ENCODE assay signal across 21 cellular contexts in genomic region chr3:42680256-42680655, GRCh38. TPM values are rescaled to one million over a fixed set of nuclear protein-coding genes. Genes with fewer than 3 reads are reported as not detected.
A peak's percentile ranks its signal among the peaks of the same experiment; 100 is the strongest.
DNase-seq lines count a peak whose midpoint lies in the region; ATAC-seq and TF ChIP-seq lines count a peak whose summit lies in the region.
"Had no signal": no experiment of that assay in that cellular context is flagged by ENCODE, and none has a peak within 500 bp of the region (broad histone marks: within the 10 kb centered on the region; RNA-seq: fewer than 3 reads in every experiment).

No MANE protein-coding gene starts in this region.

- no peak overlapping the region for H2AK9ac ChIP-seq in IMR-90 (replicated peaks; ENCODE audit: low read depth, low read length, poor library complexity)

- H4K5ac ChIP-seq in IMR-90 (ENCODE audit: low read depth, low read length), result no peak overlapping the region

- no peaks in the 10 kb centered on the region for H4K20me1 ChIP-seq in IMR-90 (ENCODE audit: insufficient read depth, low read length)

- no peak overlapping the region for H3K14ac ChIP-seq in IMR-90 (replicated peaks; ENCODE audit: low read depth, low read length)

- H3K27ac ChIP-seq in IMR-90 (ENCODE audit: insufficient read depth, low read length), result no peak overlapping the region
- H3K27ac ChIP-seq in gastrocnemius medialis, result peak overlapping the region in 3 of 4 donors; percentile 11 to 100 (median 96)
- H3K27ac ChIP-seq: ovary, right lobe of liver, uterus had no signal

- no peak overlapping the region for H2BK5ac ChIP-seq in IMR-90 (ENCODE audit: low read depth, low read length, poor library complexity, severe bottlenecking)

- no peak overlapping the region for H2BK15ac ChIP-seq in IMR-90 (ENCODE audit: low read depth, low read length)

- DNase-seq in ELR (ENCODE audit: low read depth) (peak; percentile 54), IMR-90 (peak; percentile 58), epithelial cell of esophagus (ENCODE audit: low read depth) (peak; percentile 23), gastrocnemius medialis (no peak), NCI-H146 (lab: John Stamatoyannopoulos, UW) (no peak), cerebellar nuclear complex (lab: John Stamatoyannopoulos, UW) (no peak), DMS153 (lab: John Stamatoyannopoulos, UW) (no peak)
- DNase-seq: CD4-positive, alpha-beta memory T cell; effector CD8-positive, alpha-beta T cell; kidney glomerular epithelial cell; naive B cell; NCI-H1436 treated with DMSO at 0.1 percent for 48 hours; NCI-H524; NK-92 treated with Interleukin-12 subunit alpha and Interleukin-12 subunit beta, amount 100 ng/mL, for 24 hours; T-cell; uterus had no signal

- H3K9me3 ChIP-seq in IMR-90 (ENCODE audit: control insufficient read depth, insufficient read depth, low read length) (no peaks in the 10 kb centered on the region; the same call in 1 of the 2 replicates), gastrocnemius medialis (no peaks in the 10 kb centered on the region)
- H3K9me3 ChIP-seq: ovary, right lobe of liver, uterus had no signal

- H3K23ac ChIP-seq in IMR-90 (ENCODE audit: low read depth, low read length), result no peak overlapping the region

- in situ Hi-C loops in IMR-90 (cut with MboI; ENCODE audit: low sequenced_read_pairs), result no loop called here
- in situ Hi-C loops in gastrocnemius medialis (cut with MboI; ENCODE audit: low sequenced_read_pairs in 4 of 4), result no loop called here

- ATAC-seq in IMR-90 (ENCODE audit: low read depth), result no peak
- ATAC-seq in gastrocnemius medialis, result no peak
- ATAC-seq: right lobe of liver, T-cell had no signal

- H3K27me3 ChIP-seq in IMR-90 (ENCODE audit: control insufficient read depth, insufficient read depth, low read length), result peaks cover 2% of the 10 kb centered on the region; the same call in 1 of the 2 replicates
- H3K27me3 ChIP-seq in gastrocnemius medialis, result no peaks in the 10 kb centered on the region
- H3K27me3 ChIP-seq: ovary, right lobe of liver, uterus had no signal

- H4K91ac ChIP-seq in IMR-90 (ENCODE audit: insufficient read depth, low read depth, low read length), result no peak overlapping the region

- H3K56ac ChIP-seq in IMR-90 (ENCODE audit: extremely low read depth, insufficient read depth, low read length), result no peak overlapping the region

- no peak for TF ChIP-seq POLR2A in IMR-90 (IDR thresholded peaks at IDR 0.05; ENCODE audit: low read depth, low read length)
- no peak for TF ChIP-seq POLR2A in gastrocnemius medialis (IDR thresholded peaks at IDR 0.05)

- no peak overlapping the region for H3K18ac ChIP-seq in IMR-90 (ENCODE audit: low read depth, low read length)

- H3K4me1 ChIP-seq in IMR-90 (ENCODE audit: control insufficient read depth, insufficient read depth, low read length) (peaks cover 5% of the 10 kb centered on the region), gastrocnemius medialis (peaks cover 20 to 22% of the 10 kb centered on the region in 2 donors)
- H3K4me1 ChIP-seq: right lobe of liver had no signal

- H3K4me2 ChIP-seq in IMR-90 (ENCODE audit: low read depth, low read length), result no peak overlapping the region

- intact Hi-C loops in IMR-90 (cut with micrococcal nuclease), result no loop called here
- intact Hi-C loops in gastrocnemius medialis (cut with DNase I; ENCODE audit: low total_unique reads), result no loop called here

- H2AFZ ChIP-seq in IMR-90 (replicated peaks; ENCODE audit: low read length, poor library complexity), result no peak overlapping the region

- H3K4me3 ChIP-seq in IMR-90 (ENCODE audit: insufficient read depth, low read depth, low read length) (no peak overlapping the region), epithelial cell of esophagus (ENCODE audit: low read length) (no peak overlapping the region), gastrocnemius medialis (no peak overlapping the region)
- H3K4me3 ChIP-seq: ovary, right lobe of liver, uterus had no signal

- no peak overlapping the region for H3K4ac ChIP-seq in IMR-90 (ENCODE audit: low read depth, low read length)

- TF ChIP-seq CTCF in IMR-90 (conservative IDR thresholded peaks at IDR 0.05; ENCODE audit: low read depth, low read length) (no peak), epithelial cell of esophagus (IDR thresholded peaks at IDR 0.05; ENCODE audit: insufficient read depth, low read depth, low read length, missing control alignments) (no peak), gastrocnemius medialis (IDR thresholded peaks at IDR 0.05 in 4 of 5, conservative IDR thresholded peaks at IDR 0.05 in 1 of 5) (no peak)

- H3K36me3 ChIP-seq in IMR-90 (ENCODE audit: control insufficient read depth, insufficient read depth, low read length) (no peaks in the 10 kb centered on the region), gastrocnemius medialis (no peaks in the 10 kb centered on the region)
- H3K36me3 ChIP-seq: ovary, right lobe of liver, uterus had no signal

- no peak overlapping the region for H2BK120ac ChIP-seq in IMR-90 (ENCODE audit: low read depth, low read length)

- no peak overlapping the region for H2AK5ac ChIP-seq in IMR-90 (ENCODE audit: low read depth, low read length)

- dilution Hi-C loops in IMR-90 (cut with HindIII; ENCODE audit: low sequenced_read_pairs, unreplicated experiment), result no loop called here

- no peak overlapping the region for H2BK20ac ChIP-seq in IMR-90 (ENCODE audit: low read depth, low read length)

- WGBS in IMR-90 (ENCODE audit: extremely low coverage in 2 of 2, insufficient read length in 1 of 2), 2 experiments, result no CpG with 5 or more reads among the region's 1 CpG

- no peaks in the 10 kb centered on the region for H3K79me1 ChIP-seq in IMR-90 (ENCODE audit: low read depth in 1 of 2, low read length in 2 of 2)

- H3K9ac ChIP-seq in IMR-90 (ENCODE audit: low read depth, low read length), result no peak overlapping the region

- CTCF ChIA-PET in IMR-90 (lab: Yijun Ruan, JAX), result no interaction called here

- TF ChIP-seq RAD21 in IMR-90 (IDR thresholded peaks at IDR 0.05; ENCODE audit: low read length), result no peak

- POLR2A ChIA-PET in IMR-90 (lab: Charles Lee; ENCODE audit: unreplicated experiment), result no interaction called here

- peaks cover 3% of the 10 kb centered on the region for H3K9me1 ChIP-seq in IMR-90 (ENCODE audit: insufficient read depth, low read length)

- BruUV-seq in IMR-90 (replicated peaks; lab: Mats Ljungman, UMichigan), result no TSS peak

- no peak overlapping the region for H4K8ac ChIP-seq in IMR-90 (ENCODE audit: low read depth in 2 of 2, low read length in 2 of 2)

TF ChIP-seq in IMR-90, 13 proteins besides CTCF, POLR2A, EP300 and RAD21:
- TF ChIP-seq MAZ (IDR thresholded peaks at IDR 0.05; ENCODE audit: borderline replicate concordance, low read depth, low read length) (no peak), FOS (IDR thresholded peaks at IDR 0.05; ENCODE audit: low read depth, low read length) (no peak), MXI1 (IDR thresholded peaks at IDR 0.05; ENCODE audit: borderline replicate concordance, low read depth, low read length) (no peak), RCOR1 (IDR thresholded peaks at IDR 0.05; ENCODE audit: insufficient replicate concordance, low read length) (no peak), CHD1 (IDR thresholded peaks at IDR 0.05; ENCODE audit: low read depth, low read length) (no peak)

RNA-seq across cellular contexts. Expression of gene KLHL40, which starts 5.1 kb away (rescaled TPM):
- total RNA-seq in IMR-90 (2012; rRNA removed) (not detected in 2 replicates), gastrocnemius medialis (100 to 1,000 TPM; 197 to 682 (median 397) TPM)
- polyA plus RNA-seq in IMR-90 (2012; rRNA removed), result not detected in 2 replicates
- polyA plus RNA-seq in IMR-90 (2012; cell fraction: cytosol; rRNA removed), result not detected in 2 replicates
- polyA plus RNA-seq in IMR-90 (2012; cell fraction: nucleus; rRNA removed; ENCODE audit: low replicate concordance), result not detected in 2 replicates
- total RNA-seq: CD4-positive, alpha-beta memory T cell; chondrocyte; mesenteric fat pad; ovary; subcutaneous adipose tissue; T-cell; uterus had no signal
- polyA plus RNA-seq: CD4-positive, alpha-beta memory T cell; ovary had no signal

RNA-seq across cellular contexts. Expression of gene HHATL, which starts 22.3 kb away (rescaled TPM):
- total RNA-seq in IMR-90 (2012; rRNA removed) (not detected in 2 replicates), gastrocnemius medialis (100 to 1,000 TPM in 2 of 4 donors, 10 to 100 TPM in 2; 78.0 to 309 (median 164) TPM)
- polyA plus RNA-seq in IMR-90 (2012; rRNA removed), result not detected in 2 replicates
- polyA plus RNA-seq in IMR-90 (2012; cell fraction: cytosol; rRNA removed), result not detected in 2 replicates
- not detected in 2 replicates for polyA plus RNA-seq in IMR-90 (2012; cell fraction: nucleus; rRNA removed; ENCODE audit: low replicate concordance)
- total RNA-seq: CD4-positive, alpha-beta memory T cell; chondrocyte; T-cell had no signal
- polyA plus RNA-seq: CD4-positive, alpha-beta memory T cell had no signal

RNA-seq across cellular contexts. Expression of gene ZBTB47, which starts 26.8 kb away (rescaled TPM):
- total RNA-seq in IMR-90 (2012; rRNA removed), result 9.7 and 10.9 TPM in 2 replicates
- 16.8 and 17.3 TPM in 2 replicates for polyA plus RNA-seq in IMR-90 (2012; rRNA removed)
- 7.1 and 19.6 TPM in 2 replicates for polyA plus RNA-seq in IMR-90 (2012; cell fraction: cytosol; rRNA removed)
- polyA plus RNA-seq in IMR-90 (2012; cell fraction: nucleus; rRNA removed; ENCODE audit: low replicate concordance), result 23.6 and 53.1 TPM in 2 replicates
- 100 to 1,000 TPM; 141 to 256 (median 167) TPM for total RNA-seq in gastrocnemius medialis
- polyA plus RNA-seq: CD4-positive, alpha-beta memory T cell had no signal

Comparison
In these comparisons a context has a peak if more than half of its experiments do, and no peak if none do; other contexts are left out.
1. DNase-seq: peak in ELR (single experiment), IMR-90 (single experiment) and epithelial cell of esophagus (single experiment); none in gastrocnemius medialis (0 of 2), NCI-H146 (single experiment), cerebellar nuclear complex (0 of 2) and DMS153 (single experiment).
2. RNA of gene KLHL40, which starts 5.1 kb away (total RNA-seq): 197 to 682 TPM in gastrocnemius medialis; not detected in IMR-90; every median in the first group is over 100 times any median in the second.
3. RNA of gene HHATL, which starts 22.3 kb away (total RNA-seq): 78.0 to 309 TPM in gastrocnemius medialis; not detected in IMR-90; every median in the first group is over 10 times any median in the second.
4. RNA of gene ZBTB47, which starts 26.8 kb away (total RNA-seq): 141 to 256 TPM in gastrocnemius medialis; 9.7 to 10.9 TPM in IMR-90; every median in the first group is over 10 times any median in the second.